In genomic region chr12:113940357-113940756, GRCh38 we compare ENCODE assay signal across 7 cellular contexts.
"Had no signal": no experiment of that assay in that cellular context is flagged by ENCODE, and none has a peak within 500 bp of the region (broad histone marks: within the 10 kb centered on the region; RNA-seq: fewer than 3 reads in every experiment).

No MANE protein-coding gene starts in this region.

- H3K4me3 ChIP-seq: ovary had no signal

- H3K27me3 ChIP-seq: ovary had no signal

- H3K27ac ChIP-seq: ovary had no signal

- H3K9me3 ChIP-seq: ovary had no signal

- H3K36me3 ChIP-seq: ovary had no signal

- DNase-seq: activated CD4-positive, alpha-beta T cell treated with anti-CD3 and anti-CD28 coated beads, Interleukin-2, amount 50 U/mL, for 4 hours; activated CD4-positive, CD25-positive, alpha-beta regulatory T cell treated with anti-CD3 and anti-CD28 coated beads, Interleukin-2, amount 50 U/mL, for 72 hours; activated effector memory CD4-positive, alpha-beta T cell treated with Interleukin-2 at 50 U/mL for 16 hours; activated T-cell treated with anti-CD3 and anti-CD28 coated beads, Interleukin-2, amount 50 U/mL, for 24 hours; amygdala; ovary; stimulated activated CD4-positive, alpha-beta T cell treated with anti-CD3 and anti-CD28 coated beads, Interleukin-4, amount 100 ng/mL, for 24 hours had no signal
